19 cellular contexts compared by ENCODE assay signal in the genomic region with DNA sequence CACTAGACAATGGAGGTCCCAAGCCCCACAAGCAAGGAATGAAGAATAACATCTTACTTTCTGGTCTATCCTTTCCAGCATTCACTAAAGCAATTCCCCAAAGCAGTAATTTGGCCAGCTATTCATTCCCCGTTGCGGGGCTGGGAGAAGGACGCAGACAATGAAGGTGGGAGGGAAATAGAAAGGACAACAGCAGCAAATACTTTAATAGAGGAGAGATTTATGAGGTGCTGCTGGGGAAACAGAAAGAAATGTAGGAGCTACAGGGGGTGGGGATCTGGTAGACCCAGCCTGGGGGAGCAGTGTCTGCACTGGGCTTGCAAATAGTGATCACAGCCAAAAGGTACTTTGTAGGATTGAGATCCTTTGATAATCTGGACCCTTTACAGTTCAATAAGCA. TPM values are rescaled to one million over a fixed set of nuclear protein-coding genes. Genes with fewer than 3 reads are reported as not detected.
A peak's percentile ranks its signal among the peaks of the same experiment; 100 is the strongest.
DNase-seq lines count a peak whose midpoint lies in the region; ATAC-seq and TF ChIP-seq lines count a peak whose summit lies in the region.
"Had no signal": no experiment of that assay in that cellular context is flagged by ENCODE, and none has a peak within 500 bp of the region (broad histone marks: within the 10 kb centered on the region; RNA-seq: fewer than 3 reads in every experiment).

No MANE protein-coding gene starts in this region.

- H3K4me1 Mint-ChIP-seq in Calu3 (ENCODE audit: low read depth, unreplicated experiment) (peaks cover 30% of the 10 kb centered on the region), osteocyte (ENCODE audit: unreplicated experiment) (peaks cover under 1% of the 10 kb centered on the region)
- H3K4me1 Mint-ChIP-seq in stimulated activated naive CD8-positive, alpha-beta T cell treated with anti-CD3 and anti-CD28 coated beads, Interleukin-15, amount 100 ng/mL, for 72 hours: peaks cover 28% of the 10 kb centered on the region
- peaks cover 9 to 19% (median 18%) of the 10 kb centered on the region in 4 donors for H3K4me1 Mint-ChIP-seq in naive thymus-derived CD8-positive, alpha-beta T cell

- H3K27me3 Mint-ChIP-seq in Calu3 (ENCODE audit: unreplicated experiment) (no peaks in the 10 kb centered on the region), osteocyte (ENCODE audit: unreplicated experiment) (peaks cover 56% of the 10 kb centered on the region)
- peaks cover 16% of the 10 kb centered on the region for H3K27me3 Mint-ChIP-seq in stimulated activated naive CD8-positive, alpha-beta T cell treated with anti-CD3 and anti-CD28 coated beads, Interleukin-15, amount 100 ng/mL, for 72 hours
- peaks cover 0 to 4% (median 0%) of the 10 kb centered on the region in 5 donors for H3K27me3 Mint-ChIP-seq in naive thymus-derived CD8-positive, alpha-beta T cell

- no peak overlapping the region for H3K4me3 Mint-ChIP-seq in Calu3 (ENCODE audit: low read depth, unreplicated experiment)
- no peak overlapping the region for H3K4me3 Mint-ChIP-seq in osteocyte (ENCODE audit: unreplicated experiment)
- no peak overlapping the region for H3K4me3 Mint-ChIP-seq in stimulated activated naive CD8-positive, alpha-beta T cell treated with anti-CD3 and anti-CD28 coated beads, Interleukin-15, amount 100 ng/mL, for 72 hours
- no peak overlapping the region for H3K4me3 Mint-ChIP-seq in naive thymus-derived CD8-positive, alpha-beta T cell
- H3K4me3 Mint-ChIP-seq: B cell; CD4-positive, CD25-positive, alpha-beta regulatory T cell; CD8-positive, alpha-beta T cell; GM23338; H9; HFFc6 had no signal

- no peaks in the 10 kb centered on the region for H3K36me3 Mint-ChIP-seq in Calu3 (ENCODE audit: insufficient read depth, unreplicated experiment)
- no peaks in the 10 kb centered on the region for H3K36me3 Mint-ChIP-seq in osteocyte (ENCODE audit: unreplicated experiment)
- no peaks in the 10 kb centered on the region for H3K36me3 Mint-ChIP-seq in naive thymus-derived CD8-positive, alpha-beta T cell
- H3K36me3 Mint-ChIP-seq: CD4-positive, CD25-positive, alpha-beta regulatory T cell; CD8-positive, alpha-beta T cell had no signal

- POLR2A ChIA-PET in naive thymus-derived CD8-positive, alpha-beta T cell (lab: Charles Lee): no interaction called here

- no TSS peak for BruUV-seq in Calu3 (replicated peaks; lab: Mats Ljungman, UMichigan)

- H3K27ac Mint-ChIP-seq in Calu3 (ENCODE audit: unreplicated experiment): peak overlapping the region; percentile 2
- no peak overlapping the region for H3K27ac Mint-ChIP-seq in osteocyte (ENCODE audit: unreplicated experiment)
- no peak overlapping the region for H3K27ac Mint-ChIP-seq in stimulated activated naive CD8-positive, alpha-beta T cell treated with anti-CD3 and anti-CD28 coated beads, Interleukin-15, amount 100 ng/mL, for 72 hours
- H3K27ac Mint-ChIP-seq in naive thymus-derived CD8-positive, alpha-beta T cell: no peak overlapping the region
- H3K27ac Mint-ChIP-seq: B cell; CD4-positive, CD25-positive, alpha-beta regulatory T cell; CD8-positive, alpha-beta T cell; GM23338; H9; HFFc6 had no signal

- intact Hi-C loops in Calu3 (cut with micrococcal nuclease; ENCODE audit: unreplicated experiment): no loop called here

- DNase-seq in Calu3 (no peak), NCI-H2227 treated with DMSO at 0.1 percent for 48 hours (lab: John Stamatoyannopoulos, UW) (peak; percentile 65), epidermal melanocyte (ENCODE audit: insufficient read length, low spot score) (peak; percentile 7), osteocyte (ENCODE audit: extremely low spot score, unreplicated experiment) (peak; percentile 34), UCSD-AML1 (lab: John Stamatoyannopoulos, UW; ENCODE audit: unreplicated experiment) (no peak)
- DNase-seq in stimulated activated naive CD8-positive, alpha-beta T cell treated with anti-CD3 and anti-CD28 coated beads, Interleukin-15, amount 100 ng/mL, for 72 hours: no peak
- DNase-seq in naive thymus-derived CD8-positive, alpha-beta T cell: no peak
- DNase-seq: Caco-2; CD4-positive, CD25-positive, alpha-beta regulatory T cell; CD8-positive, alpha-beta T cell; DMS 273 treated with DMSO at 0.1 percent for 48 hours; DMS79; EL; GDM1; H9; HFFc6 had no signal

- no peak for ATAC-seq in stimulated activated naive CD8-positive, alpha-beta T cell treated with anti-CD3 and anti-CD28 coated beads, Interleukin-15, amount 100 ng/mL, for 72 hours
- ATAC-seq in naive thymus-derived CD8-positive, alpha-beta T cell: no peak
- ATAC-seq: CD8-positive, alpha-beta T cell; GM12878; GM23338 had no signal

- no peaks in the 10 kb centered on the region for H3K9me3 Mint-ChIP-seq in Calu3 (ENCODE audit: low read depth, unreplicated experiment)
- no peaks in the 10 kb centered on the region for H3K9me3 Mint-ChIP-seq in osteocyte (ENCODE audit: unreplicated experiment)
- no peaks in the 10 kb centered on the region for H3K9me3 Mint-ChIP-seq in stimulated activated naive CD8-positive, alpha-beta T cell treated with anti-CD3 and anti-CD28 coated beads, Interleukin-15, amount 100 ng/mL, for 72 hours
- H3K9me3 Mint-ChIP-seq in naive thymus-derived CD8-positive, alpha-beta T cell: no peaks in the 10 kb centered on the region
- H3K9me3 Mint-ChIP-seq: CD8-positive, alpha-beta T cell; GM23338; H9; HFFc6 had no signal

- CTCF ChIA-PET in Calu3 (lab: Charles Lee): interaction anchor here (1.6 kb wide), 1 partner anchor 49 kb away, joined by 3 read pairs; no protein-coding TSS in a partner anchor

- TF ChIP-seq CTCF in Calu3 (IDR thresholded peaks at IDR 0.05; ENCODE audit: unreplicated experiment) (no peak), osteocyte (IDR thresholded peaks at IDR 0.05) (no peak)

RNA-seq across cellular contexts. Expression of gene ATL2, which starts 13.9 kb away (rescaled TPM):
- total RNA-seq in Calu3 (2022): 118 and 129 TPM in 2 replicates
- 45.8 and 47.8 TPM in 2 replicates for total RNA-seq in osteocyte
- total RNA-seq in naive thymus-derived CD8-positive, alpha-beta T cell: 10 to 100 TPM; 62.8 to 71.8 TPM
- 10 to 100 TPM; 10.6 to 24.2 (median 14.2) TPM for polyA plus RNA-seq in naive thymus-derived CD8-positive, alpha-beta T cell

Comparison
In these comparisons a context has a peak if more than half of its experiments do, and no peak if none do; other contexts are left out.
1. DNase-seq: peak in NCI-H2227 treated with DMSO at 0.1 percent for 48 hours (single experiment), epidermal melanocyte (single experiment) and osteocyte (single experiment); none in Calu3 (single experiment), stimulated activated naive CD8-positive, alpha-beta T cell treated with anti-CD3 and anti-CD28 coated beads, Interleukin-15, amount 100 ng/mL, for 72 hours (0 of 2), UCSD-AML1 (single experiment) and naive thymus-derived CD8-positive, alpha-beta T cell (0 of 10).